9 cellular contexts compared by ENCODE assay signal in the genomic region with DNA sequence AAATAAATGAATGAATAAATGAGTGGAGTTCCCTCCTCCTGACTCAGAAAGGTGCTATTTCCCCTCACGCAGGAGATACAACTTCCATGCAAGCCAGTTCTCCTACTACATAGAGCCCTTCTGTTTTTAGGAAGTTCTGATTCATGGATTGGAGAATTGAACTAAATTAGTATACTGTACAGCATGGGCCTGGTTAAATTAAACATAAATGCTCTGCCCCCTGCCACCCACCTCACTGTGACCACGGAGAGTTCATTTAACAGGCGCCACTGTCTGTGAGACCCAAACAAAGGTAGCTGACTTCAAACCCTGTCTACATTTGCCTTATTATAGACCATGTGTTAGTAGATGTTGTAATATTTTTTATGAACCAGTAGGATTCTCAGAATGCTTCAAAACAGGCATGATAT. TPM values are rescaled to one million over a fixed set of nuclear protein-coding genes. Genes with fewer than 3 reads are reported as not detected.
A peak's percentile ranks its signal among the peaks of the same experiment; 100 is the strongest.
DNase-seq lines count a peak whose midpoint lies in the region; ATAC-seq and TF ChIP-seq lines count a peak whose summit lies in the region.
"Had no signal": no experiment of that assay in that cellular context is flagged by ENCODE, and none has a peak within 500 bp of the region (broad histone marks: within the 10 kb centered on the region; RNA-seq: fewer than 3 reads in every experiment).

No MANE protein-coding gene starts in this region.

- no peaks in the 10 kb centered on the region for H3K27me3 Mint-ChIP-seq in dendritic cell treated with granulocyte-macrophage colony-stimulating factor and Interleukin-4, amounts not matched to agents 40 ng/mL and 50 ng/mL, for 4 days
- H3K27me3 Mint-ChIP-seq in activated CD4-positive, alpha-beta T cell treated with anti-CD3 and anti-CD28 coated beads, Interleukin-2, amount 10 ng/mL, durations not matched to agents 24 days and 14 days: no peaks in the 10 kb centered on the region

- peaks cover 35% of the 10 kb centered on the region for H3K4me1 Mint-ChIP-seq in dendritic cell treated with granulocyte-macrophage colony-stimulating factor and Interleukin-4, amounts not matched to agents 40 ng/mL and 50 ng/mL, for 4 days (ENCODE audit: low read depth)
- H3K4me1 Mint-ChIP-seq in activated CD4-positive, alpha-beta T cell treated with anti-CD3 and anti-CD28 coated beads, Interleukin-2, amount 10 ng/mL, durations not matched to agents 24 days and 14 days: peaks cover 16% of the 10 kb centered on the region

- no peaks in the 10 kb centered on the region for H3K9me3 Mint-ChIP-seq in dendritic cell treated with granulocyte-macrophage colony-stimulating factor and Interleukin-4, amounts not matched to agents 40 ng/mL and 50 ng/mL, for 4 days
- no peaks in the 10 kb centered on the region for H3K9me3 Mint-ChIP-seq in activated CD4-positive, alpha-beta T cell treated with anti-CD3 and anti-CD28 coated beads, Interleukin-2, amount 10 ng/mL, durations not matched to agents 24 days and 14 days

- no peaks in the 10 kb centered on the region for H3K27me3 ChIP-seq in heart right ventricle
- no peaks in the 10 kb centered on the region for H3K27me3 ChIP-seq in vagina
- no peaks in the 10 kb centered on the region for H3K27me3 ChIP-seq in HAP-1 (ENCODE audit: low read depth)

- peak overlapping the region in 6 of 10 donors; percentile 39 to 79 (median 44) for H3K27ac ChIP-seq in heart right ventricle
- peak overlapping the region; percentile 64 for H3K27ac ChIP-seq in vagina

- peak overlapping the region; percentile 46 for H3K27ac Mint-ChIP-seq in dendritic cell treated with granulocyte-macrophage colony-stimulating factor and Interleukin-4, amounts not matched to agents 40 ng/mL and 50 ng/mL, for 4 days
- H3K27ac Mint-ChIP-seq in activated CD4-positive, alpha-beta T cell treated with anti-CD3 and anti-CD28 coated beads, Interleukin-2, amount 10 ng/mL, durations not matched to agents 24 days and 14 days: no peak overlapping the region

- WGBS in heart right ventricle, 2 donors: 62 to 74% methylated on average over 3 of the region's 3 CpGs

- H3K4me3 Mint-ChIP-seq in dendritic cell treated with granulocyte-macrophage colony-stimulating factor and Interleukin-4, amounts not matched to agents 40 ng/mL and 50 ng/mL, for 4 days: no peak overlapping the region
- H3K4me3 Mint-ChIP-seq in activated CD4-positive, alpha-beta T cell treated with anti-CD3 and anti-CD28 coated beads, Interleukin-2, amount 10 ng/mL, durations not matched to agents 24 days and 14 days: no peak overlapping the region

- DNase-seq in heart right ventricle (no peak), Right ventricle myocardium inferior (ENCODE audit: missing footprints) (no peak), mucosa of descending colon (no peak), vagina (ENCODE audit: extremely low spot score in 2 of 2) (no peak), HAP-1 (ENCODE audit: low spot score in 2 of 2) (no peak), HuH-7.5 (ENCODE audit: low spot score) (no peak)
- no peak for DNase-seq in activated CD4-positive, alpha-beta T cell treated with anti-CD3 and anti-CD28 coated beads, Interleukin-2, amount 10 ng/mL, durations not matched to agents 24 days and 14 days
- DNase-seq: erythroblast had no signal

- peaks cover 4 to 69% (median 35%) of the 10 kb centered on the region in 9 donors for H3K4me1 ChIP-seq in heart right ventricle
- H3K4me1 ChIP-seq in mucosa of descending colon (ENCODE audit: low read depth): peaks cover 31% of the 10 kb centered on the region
- H3K4me1 ChIP-seq in vagina: peaks cover 39% of the 10 kb centered on the region
- H3K4me1 ChIP-seq in HAP-1: peaks cover 31% of the 10 kb centered on the region

- H3K4me3 ChIP-seq in heart right ventricle (no peak overlapping the region), mucosa of descending colon (no peak overlapping the region), vagina (no peak overlapping the region), HAP-1 (no peak overlapping the region)

- in situ Hi-C loops in HAP-1 (cut with MboI; ENCODE audit: low sequenced_read_pairs): no loop called here

- H3K36me3 Mint-ChIP-seq in dendritic cell treated with granulocyte-macrophage colony-stimulating factor and Interleukin-4, amounts not matched to agents 40 ng/mL and 50 ng/mL, for 4 days (ENCODE audit: low read depth): no peaks in the 10 kb centered on the region
- H3K36me3 Mint-ChIP-seq in activated CD4-positive, alpha-beta T cell treated with anti-CD3 and anti-CD28 coated beads, Interleukin-2, amount 10 ng/mL, durations not matched to agents 24 days and 14 days (ENCODE audit: low read depth): no peaks in the 10 kb centered on the region

- H3K36me3 ChIP-seq in heart right ventricle (no peaks in the 10 kb centered on the region), mucosa of descending colon (ENCODE audit: low read depth) (no peaks in the 10 kb centered on the region), vagina (no peaks in the 10 kb centered on the region), HAP-1 (replicated peaks) (no peaks in the 10 kb centered on the region)

- ATAC-seq in heart right ventricle: peak in 2 of 8 donors; percentile 18 to 28
- no peak for ATAC-seq in Right ventricle myocardium inferior
- peak; percentile 13 for ATAC-seq in mucosa of descending colon

- intact Hi-C loops in heart right ventricle (cut with DNase I) (loop anchor here in 3 of 10 donors (5.0 to 10.0 kb wide), 3 partner anchors 93 to 246 kb away; no protein-coding TSS in a partner anchor), Right ventricle myocardium inferior (cut with DNase I) (no loop called here), mucosa of descending colon (cut with DNase I, micrococcal nuclease) (no loop called here), vagina (cut with DNase I) (loop anchor here (10.0 kb wide), 1 partner anchor 1446 kb away; a partner anchor contains a TSS)
- intact Hi-C loops in dendritic cell treated with granulocyte-macrophage colony-stimulating factor and Interleukin-4, amounts not matched to agents 40 ng/mL and 50 ng/mL, for 4 days (cut with micrococcal nuclease): no loop called here
- intact Hi-C loops in activated CD4-positive, alpha-beta T cell treated with anti-CD3 and anti-CD28 coated beads, Interleukin-2, amount 10 ng/mL, durations not matched to agents 24 days and 14 days (cut with micrococcal nuclease): no loop called here

- TF ChIP-seq CTCF in heart right ventricle (IDR thresholded peaks at IDR 0.05) (no peak), mucosa of descending colon (IDR thresholded peaks at IDR 0.05) (no peak), vagina (IDR thresholded peaks at IDR 0.05) (no peak)

- H3K9me3 ChIP-seq in heart right ventricle: no peaks in the 10 kb centered on the region
- no peaks in the 10 kb centered on the region for H3K9me3 ChIP-seq in mucosa of descending colon
- no peaks in the 10 kb centered on the region for H3K9me3 ChIP-seq in vagina
- H3K9me3 ChIP-seq in HAP-1: no peaks in the 10 kb centered on the region

- TF ChIP-seq POLR2A in vagina (IDR thresholded peaks at IDR 0.05): no peak

RNA-seq across cellular contexts. Expression of a gene that starts 9.1 kb away (rescaled TPM):
- total RNA-seq in heart right ventricle: 100 to 1,000 TPM in 6 of 10 donors, 10 to 100 TPM in 4; 78.2 to 181 (median 104) TPM
- 10 to 100 TPM; 50.6 to 54.0 TPM for polyA plus RNA-seq in heart right ventricle
- total RNA-seq in Right ventricle myocardium inferior: 116 TPM
- total RNA-seq in mucosa of descending colon: 100 to 1,000 TPM; 134 to 180 (median 156) TPM
- total RNA-seq in vagina: 72.9 TPM
- total RNA-seq in activated CD4-positive, alpha-beta T cell treated with anti-CD3 and anti-CD28 coated beads, Interleukin-2, amount 10 ng/mL, durations not matched to agents 24 days and 14 days: 206 and 217 TPM in 2 replicates
